ENCODE assay signal across 9 cellular contexts in the genomic region with DNA sequence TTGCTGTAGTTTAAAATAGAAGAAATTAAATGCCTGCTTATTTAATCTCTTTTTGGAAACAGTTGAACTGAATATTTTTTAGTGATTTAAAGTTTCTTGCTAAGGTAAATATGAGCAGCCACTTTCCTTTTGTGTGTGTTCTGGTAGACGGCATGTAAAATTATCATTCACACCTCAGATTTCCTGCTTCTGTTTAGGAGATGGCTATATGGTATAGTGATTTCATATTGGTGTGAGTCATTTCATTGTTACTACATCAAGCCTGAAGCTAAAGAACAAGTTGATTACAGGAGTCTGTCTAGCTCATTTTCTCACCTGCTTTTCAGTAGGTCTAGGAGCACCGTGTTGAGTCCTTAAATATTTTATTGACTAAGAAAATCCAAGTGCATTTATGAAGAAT. TPM values are rescaled to one million over a fixed set of nuclear protein-coding genes. Genes with fewer than 3 reads are reported as not detected.
DNase-seq lines count a peak whose midpoint lies in the region; ATAC-seq, FAIRE-seq and TF ChIP-seq lines count a peak whose summit lies in the region.
"Had no signal": no experiment of that assay in that cellular context is flagged by ENCODE, and none has a peak within 500 bp of the region (broad histone marks: within the 10 kb centered on the region; RNA-seq: fewer than 3 reads in every experiment).

No MANE protein-coding gene starts in this region.

- peaks cover 56% of the 10 kb centered on the region for H3K4me1 Mint-ChIP-seq in activated T-cell treated with anti-CD3 and anti-CD28 coated beads, Interleukin-2, amount 50 U/mL, for 4 hours (ENCODE audit: low read depth)

- H3K27me3 ChIP-seq in OCI-LY1 (ENCODE audit: insufficient read depth, low read length) (no peaks in the 10 kb centered on the region), endothelial cell of umbilical vein (ENCODE audit: control insufficient read depth in 2 of 2, insufficient read depth in 2 of 2, low read length in 2 of 2) (no peaks in the 10 kb centered on the region), thoracic aorta (replicated peaks; ENCODE audit: insufficient read depth) (no peaks in the 10 kb centered on the region), upper lobe of right lung (no peaks in the 10 kb centered on the region)

- H3K4me3 Mint-ChIP-seq in activated T-cell treated with anti-CD3 and anti-CD28 coated beads, Interleukin-2, amount 50 U/mL, for 4 hours: peak overlapping the region; percentile 63

- H3K9me2 ChIP-seq in OCI-LY1 (ENCODE audit: low read depth, low read length): no peaks in the 10 kb centered on the region

- peaks cover 70% of the 10 kb centered on the region for H3K4me1 ChIP-seq in OCI-LY1 (ENCODE audit: insufficient read depth, low read length, severe bottlenecking)
- H3K4me1 ChIP-seq in endothelial cell of umbilical vein (ENCODE audit: control insufficient read depth, extremely low read depth, insufficient read depth, low read length): peaks cover 14% of the 10 kb centered on the region
- peaks cover 18 to 47% of the 10 kb centered on the region in 2 donors for H3K4me1 ChIP-seq in thoracic aorta (ENCODE audit: control insufficient read depth in 1 of 2, low read depth in 2 of 2)
- peaks cover 10% of the 10 kb centered on the region for H3K4me1 ChIP-seq in upper lobe of right lung

- peak; percentile 57 to 64 for ATAC-seq in activated T-cell treated with anti-CD3 and anti-CD28 coated beads, Interleukin-2, amount 50 U/mL, for 4 hours
- ATAC-seq in thoracic aorta (ENCODE audit: insufficient number of reproducible peaks, low FRiP score, low read depth) (no peak), upper lobe of right lung (no peak), HG03439 (IDR thresholded peaks at IDR 0.05; ENCODE audit: unreplicated experiment) (no peak)

- peak; percentile 89 for FAIRE-seq in endothelial cell of umbilical vein (lab: Jason Lieb, UNC)
- FAIRE-seq: endometrium had no signal

- peaks cover 3% of the 10 kb centered on the region for H3K36me3 Mint-ChIP-seq in activated T-cell treated with anti-CD3 and anti-CD28 coated beads, Interleukin-2, amount 50 U/mL, for 4 hours (ENCODE audit: insufficient read depth)

- no peaks in the 10 kb centered on the region for H3K9me3 Mint-ChIP-seq in activated T-cell treated with anti-CD3 and anti-CD28 coated beads, Interleukin-2, amount 50 U/mL, for 4 hours

- H3K79me2 ChIP-seq in OCI-LY1 (ENCODE audit: insufficient read depth, low read length) (peaks cover 63% of the 10 kb centered on the region), endothelial cell of umbilical vein (ENCODE audit: control insufficient read depth, insufficient read depth, low read length) (peaks cover 64% of the 10 kb centered on the region)

- no TSS peak for BruUV-seq in endothelial cell of umbilical vein (replicated peaks; lab: Mats Ljungman, UMichigan)

- no peak for DNase-seq in activated T-cell treated with anti-CD3 and anti-CD28 coated beads, Interleukin-2, amount 50 U/mL, for 4 hours
- DNase-seq in activated T-cell treated with anti-CD3 and anti-CD28 coated beads, Interleukin-2, amount 50 U/mL, for 48 hours: no peak
- DNase-seq in endothelial cell of umbilical vein (ENCODE audit: low read depth, low spot score) (peak; percentile 91), thoracic aorta (ENCODE audit: low spot score) (no peak), upper lobe of right lung (no peak), inferior parietal cortex (ENCODE audit: extremely low spot score) (no peak)

- TF ChIP-seq POLR2A in endothelial cell of umbilical vein (IDR thresholded peaks at IDR 0.05; ENCODE audit: low read depth, low read length): no peak

- H3K9ac ChIP-seq in OCI-LY1 (ENCODE audit: low read length) (peak overlapping the region; percentile 53), endothelial cell of umbilical vein (replicated peaks; ENCODE audit: extremely low read depth, insufficient read depth, low read length) (peak overlapping the region; percentile 63)

- H3K4me3 ChIP-seq in OCI-LY1 (ENCODE audit: low read depth, low read length, poor library complexity, severe bottlenecking) (peak overlapping the region; percentile 50), endothelial cell of umbilical vein (replicated peaks in 1 of 3; ENCODE audit: insufficient read depth in 1 of 3, low read depth in 1 of 3, low read length in 3 of 3) (peak overlapping the region in 1 of 3 experiments; percentile 68), thoracic aorta (peak overlapping the region; percentile 92), upper lobe of right lung (no peak overlapping the region)

- H3K4me2 ChIP-seq in OCI-LY1 (ENCODE audit: low read length): peak overlapping the region; percentile 68
- peak overlapping the region; percentile 93 for H3K4me2 ChIP-seq in endothelial cell of umbilical vein (ENCODE audit: insufficient read depth, low read length)

- H3K9me3 ChIP-seq in OCI-LY1 (ENCODE audit: low read length) (no peaks in the 10 kb centered on the region), endothelial cell of umbilical vein (replicated peaks; ENCODE audit: control insufficient read depth, insufficient read depth, low read length) (no peaks in the 10 kb centered on the region), thoracic aorta (no peaks in the 10 kb centered on the region), upper lobe of right lung (no peaks in the 10 kb centered on the region)

- H3F3A ChIP-seq in OCI-LY1 (ENCODE audit: insufficient read depth, low read length): 0 out of 2 replicates have a peak, but pooled peaks cover 8% of the 10 kb centered on the region

- dilution Hi-C loops in endothelial cell of umbilical vein (cut with MboI; ENCODE audit: extremely low pct_ligation_motif_present, low sequenced_read_pairs): no loop called here

- CTCF ChIA-PET in endothelial cell of umbilical vein (lab: Charles Lee): interaction anchor here (1.0 to 2.1 kb wide), 4 partner anchors 8 to 44 kb away, joined by 3 to 6 read pairs (median 4); partner anchors contain the start of gene FYTTD1

- no peak overlapping the region for H2AFZ ChIP-seq in OCI-LY1 (ENCODE audit: low read length)
- H2AFZ ChIP-seq in endothelial cell of umbilical vein (ENCODE audit: low read depth, low read length): no peak overlapping the region

- intact Hi-C loops in endothelial cell of umbilical vein (cut with micrococcal nuclease): no loop called here
- intact Hi-C loops in upper lobe of right lung (cut with DNase I): no loop called here

- H3K36me3 ChIP-seq in OCI-LY1 (ENCODE audit: insufficient read depth, low read length): no peaks in the 10 kb centered on the region
- H3K36me3 ChIP-seq in endothelial cell of umbilical vein (ENCODE audit: control insufficient read depth in 2 of 2, extremely low read depth in 1 of 2, insufficient read depth in 2 of 2, low read length in 2 of 2): no peaks in the 10 kb centered on the region
- no peaks in the 10 kb centered on the region for H3K36me3 ChIP-seq in thoracic aorta
- H3K36me3 ChIP-seq in upper lobe of right lung: no peaks in the 10 kb centered on the region

- H3K27me3 Mint-ChIP-seq in activated T-cell treated with anti-CD3 and anti-CD28 coated beads, Interleukin-2, amount 50 U/mL, for 4 hours (ENCODE audit: low read depth): no peaks in the 10 kb centered on the region

- H3K9me1 ChIP-seq in endothelial cell of umbilical vein (replicated peaks; ENCODE audit: control insufficient read depth, extremely low read depth, insufficient read depth, low read length): no peaks in the 10 kb centered on the region

- POLR2A ChIA-PET in endothelial cell of umbilical vein (lab: Charles Lee): no interaction called here

- no peak for TF ChIP-seq CTCF in OCI-LY1 (IDR thresholded peaks at IDR 0.05; ENCODE audit: low read length)
- no peak for TF ChIP-seq CTCF in endothelial cell of umbilical vein (IDR thresholded peaks at IDR 0.05; ENCODE audit: extremely low read depth in 1 of 2, insufficient read depth in 1 of 2, low read depth in 1 of 2, low read length in 2 of 2)
- TF ChIP-seq CTCF in thoracic aorta (IDR thresholded peaks at IDR 0.05): no peak
- no peak for TF ChIP-seq CTCF in upper lobe of right lung (IDR thresholded peaks at IDR 0.05)

- H4K20me1 ChIP-seq in OCI-LY1 (ENCODE audit: insufficient read depth, low read length) (no peaks in the 10 kb centered on the region), endothelial cell of umbilical vein (replicated peaks; ENCODE audit: control insufficient read depth, extremely low read depth, insufficient read depth, low read length) (peaks cover 5% of the 10 kb centered on the region)

- H3K27ac ChIP-seq in OCI-LY1 (ENCODE audit: low read depth, low read length, poor library complexity, severe bottlenecking): peak overlapping the region; percentile 78
- peak overlapping the region; percentile 80 for H3K27ac ChIP-seq in endothelial cell of umbilical vein (ENCODE audit: insufficient read depth, low read depth, low read length)
- peak overlapping the region; percentile 7 to 73 for H3K27ac ChIP-seq in thoracic aorta
- H3K27ac ChIP-seq in upper lobe of right lung: no peak overlapping the region

RNA-seq across cellular contexts. Expression of gene LRCH3, which starts 2.2 kb away (rescaled TPM):
- 10 to 100 TPM; 33.7 to 43.9 (median 38.5) TPM for total RNA-seq in activated T-cell treated with anti-CD3 and anti-CD28 coated beads, Interleukin-2, amount 50 U/mL, for 4 hours
- total RNA-seq in endothelial cell of umbilical vein (60.3 and 71.2 TPM in 2 replicates), thoracic aorta (10 to 100 TPM; 66.7 to 87.6 TPM), upper lobe of right lung (43.5 TPM)
- polyA plus RNA-seq in endothelial cell of umbilical vein: 43.9 and 52.5 TPM in 2 replicates
- 49.2 and 56.8 TPM in 2 replicates for polyA plus RNA-seq in endothelial cell of umbilical vein (2011; cell fraction: cytosol; rRNA removed)
- polyA plus RNA-seq in endothelial cell of umbilical vein (2011; cell fraction: nucleus; rRNA removed): 91.5 and 125 TPM in 2 replicates
- polyA plus RNA-seq in endothelial cell of umbilical vein (2012): 22.3 and 37.0 TPM in 2 replicates
- polyA minus RNA-seq in endothelial cell of umbilical vein: 104 and 112 TPM in 2 replicates
- 30.7 TPM for polyA minus RNA-seq in endothelial cell of umbilical vein (2011; cell fraction: cytosol; rRNA and poly(A)+ RNA removed)
- 93.0 and 163 TPM in 2 replicates for polyA minus RNA-seq in endothelial cell of umbilical vein (2011; cell fraction: nucleus; rRNA and poly(A)+ RNA removed)

RNA-seq across cellular contexts. Expression of gene FYTTD1, which starts 43.6 kb away (rescaled TPM):
- 10 to 100 TPM; 40.8 to 46.5 (median 43.3) TPM for total RNA-seq in activated T-cell treated with anti-CD3 and anti-CD28 coated beads, Interleukin-2, amount 50 U/mL, for 4 hours
- 52.3 and 59.3 TPM in 2 replicates for total RNA-seq in endothelial cell of umbilical vein
- polyA plus RNA-seq in endothelial cell of umbilical vein: 6.8 and 8.9 TPM in 2 replicates
- 13.6 and 17.8 TPM in 2 replicates for polyA plus RNA-seq in endothelial cell of umbilical vein (2011; cell fraction: cytosol; rRNA removed)
- 10.7 and 13.9 TPM in 2 replicates for polyA plus RNA-seq in endothelial cell of umbilical vein (2011; cell fraction: nucleus; rRNA removed)
- polyA plus RNA-seq in endothelial cell of umbilical vein (2012): 49.6 and 51.6 TPM in 2 replicates
- 16.4 and 20.9 TPM in 2 replicates for polyA minus RNA-seq in endothelial cell of umbilical vein
- 25.2 TPM for polyA minus RNA-seq in endothelial cell of umbilical vein (2011; cell fraction: cytosol; rRNA and poly(A)+ RNA removed)
- polyA minus RNA-seq in endothelial cell of umbilical vein (2011; cell fraction: nucleus; rRNA and poly(A)+ RNA removed): 7.8 and 8.0 TPM in 2 replicates
- total RNA-seq in thoracic aorta: 10 to 100 TPM; 20.4 to 47.3 TPM
- 46.8 TPM for total RNA-seq in upper lobe of right lung

RNA-seq across cellular contexts. Expression of gene RUBCN, which starts 56.5 kb away (rescaled TPM):
- 10 to 100 TPM; 36.9 to 47.0 (median 39.5) TPM for total RNA-seq in activated T-cell treated with anti-CD3 and anti-CD28 coated beads, Interleukin-2, amount 50 U/mL, for 4 hours
- total RNA-seq in endothelial cell of umbilical vein (22.9 and 25.8 TPM in 2 replicates), thoracic aorta (10 to 100 TPM; 52.1 to 67.3 TPM), upper lobe of right lung (35.2 TPM)
- 15.0 and 18.5 TPM in 2 replicates for polyA plus RNA-seq in endothelial cell of umbilical vein
- 11.5 and 13.3 TPM in 2 replicates for polyA plus RNA-seq in endothelial cell of umbilical vein (2011; cell fraction: cytosol; rRNA removed)
- polyA plus RNA-seq in endothelial cell of umbilical vein (2011; cell fraction: nucleus; rRNA removed): 36.6 and 41.5 TPM in 2 replicates
- polyA plus RNA-seq in endothelial cell of umbilical vein (2012): 8.2 and 10.7 TPM in 2 replicates
- polyA minus RNA-seq in endothelial cell of umbilical vein: 25.8 and 26.2 TPM in 2 replicates
- 18.1 TPM for polyA minus RNA-seq in endothelial cell of umbilical vein (2011; cell fraction: cytosol; rRNA and poly(A)+ RNA removed)
- polyA minus RNA-seq in endothelial cell of umbilical vein (2011; cell fraction: nucleus; rRNA and poly(A)+ RNA removed): 23.3 and 28.1 TPM in 2 replicates

Comparison
In these comparisons a context has a peak if more than half of its experiments do, and no peak if none do; other contexts are left out.
1. ATAC-seq: peak in activated T-cell treated with anti-CD3 and anti-CD28 coated beads, Interleukin-2, amount 50 U/mL, for 4 hours (2 of 2); none in thoracic aorta (single experiment), upper lobe of right lung (single experiment) and HG03439 (single experiment).